ENCODE assay signal across 7 cellular contexts in the genomic region with DNA sequence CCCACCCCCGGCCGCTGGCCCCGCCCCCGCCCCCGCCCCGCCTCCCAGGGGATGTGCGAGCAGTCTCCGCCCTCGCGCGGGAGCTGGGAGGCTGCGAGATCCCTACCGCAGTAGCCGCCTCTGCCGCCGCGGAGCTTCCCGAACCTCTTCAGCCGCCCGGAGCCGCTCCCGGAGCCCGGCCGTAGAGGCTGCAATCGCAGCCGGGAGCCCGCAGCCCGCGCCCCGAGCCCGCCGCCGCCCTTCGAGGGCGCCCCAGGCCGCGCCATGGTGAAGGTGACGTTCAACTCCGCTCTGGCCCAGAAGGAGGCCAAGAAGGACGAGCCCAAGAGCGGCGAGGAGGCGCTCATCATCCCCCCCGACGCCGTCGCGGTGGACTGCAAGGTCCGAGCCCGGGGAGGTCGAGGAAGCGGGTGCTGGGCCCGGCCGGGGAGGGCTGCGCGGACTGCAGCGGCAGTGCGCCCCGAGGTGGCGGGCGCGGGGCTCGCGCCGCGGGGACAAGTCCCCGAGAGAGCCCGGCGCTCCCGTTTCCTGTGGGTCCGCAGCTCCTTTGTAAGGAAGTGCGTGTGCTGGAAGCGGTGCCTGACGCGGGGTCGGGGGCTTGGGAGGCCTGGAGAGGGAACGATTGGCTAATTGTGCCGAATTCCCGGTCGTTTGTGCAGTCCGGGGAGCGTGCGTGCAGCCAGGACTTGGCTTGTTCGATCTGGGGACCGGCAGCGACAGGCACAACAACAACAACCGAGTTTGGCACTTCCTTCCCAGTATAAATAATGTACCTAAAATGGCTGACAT. TPM values are rescaled to one million over a fixed set of nuclear protein-coding genes. Genes with fewer than 3 reads are reported as not detected.
DNase-seq lines count a peak whose midpoint lies in the region; ATAC-seq, FAIRE-seq and TF ChIP-seq lines count a peak whose summit lies in the region.

A gene (plus strand): TSS at position 110 of the 789 bp plus-strand sequence. CDS start 155 bp downstream, at position 265.

- in situ Hi-C loops in GM13976 (cut with MboI; ENCODE audit: low sequenced_read_pairs, unreplicated experiment): no loop called here

- TF ChIP-seq CTCF in GM13976 (IDR thresholded peaks at IDR 0.05; ENCODE audit: borderline replicate concordance, control extremely low read depth, extremely low read depth, insufficient read depth, missing control alignments): peak; percentile 54
- TF ChIP-seq CTCF in VCaP (conservative IDR thresholded peaks at IDR 0.05): peak; percentile 61
- peak; percentile 59 for TF ChIP-seq CTCF in bronchial epithelial cell (IDR thresholded peaks at IDR 0.05; ENCODE audit: insufficient read depth, low read length, severe bottlenecking)
- TF ChIP-seq CTCF in spleen (IDR thresholded peaks at IDR 0.05 in 8 of 11, conservative IDR thresholded peaks at IDR 0.05 in 3 of 11): peak in 10 of 11 experiments; percentile 9 to 70 (median 52)

- H3K4me3 ChIP-seq in bronchial epithelial cell (ENCODE audit: low read depth, low read length): peak within 1 kb of the TSS; percentile 79
- peak within 1 kb of the TSS; percentile 63 to 96 (median 82) for H3K4me3 ChIP-seq in spleen

- H3K36me3 ChIP-seq in bronchial epithelial cell (ENCODE audit: control insufficient read depth, insufficient read depth, low read length) (peaks cover 1% of the 10 kb centered on the region), spleen (peaks cover 0 to 10% (median 0%) of the 10 kb centered on the region in 6 donors)

- no peak for FAIRE-seq in bronchial epithelial cell (lab: Jason Lieb, UNC)

- peaks cover 24 to 61% (median 51%) of the 10 kb centered on the region in 6 donors for H3K4me1 ChIP-seq in spleen

- 0% methylated on average over 38 to 87 of the region's 87 CpGs for WGBS in spleen, 5 donors

- intact Hi-C loops in spleen (cut with DNase I; ENCODE audit: low total_unique reads): no loop called here

- H3K27me3 ChIP-seq in bronchial epithelial cell (ENCODE audit: control insufficient read depth, insufficient read depth, low read length) (no peaks in the 10 kb centered on the region), spleen (replicated peaks in 1 of 7) (no peaks in the 10 kb centered on the region)

- no peaks in the 10 kb centered on the region for H3K9me3 ChIP-seq in spleen

- DNase-seq in GM13976 (ENCODE audit: low spot score) (peak; percentile 75), NCI-H146 (lab: John Stamatoyannopoulos, UW) (peak; percentile 88), bronchial epithelial cell (ENCODE audit: low read depth) (peak; percentile 42), inferior parietal cortex (ENCODE audit: extremely low spot score) (peak; percentile 52), spleen (peak; percentile 95)

- H3K27ac ChIP-seq in VCaP (peak within 1 kb of the TSS; percentile 99), spleen (peak within 1 kb of the TSS; percentile 99 to 100 (median 100))

- peak; percentile 54 for ATAC-seq in HG02610 (IDR thresholded peaks at IDR 0.05; ENCODE audit: unreplicated experiment)

- peak in 2 of 3 donors; percentile 33 to 85 for TF ChIP-seq POLR2A in spleen (IDR thresholded peaks at IDR 0.05)

RNA-seq across cellular contexts. Expression of the gene that starts here (rescaled TPM):
- total RNA-seq in bronchial epithelial cell: 57.4 and 132 TPM in 2 replicates
- 100 to 1,000 TPM; 603 to 890 (median 793) TPM for total RNA-seq in spleen
- polyA plus RNA-seq in spleen: 100 to 1,000 TPM; 244 to 311 (median 249) TPM

Comparison
In these comparisons a context has a peak if more than half of its experiments do, and no peak if none do; other contexts are left out.
1. Peak in every context shown above with its lines: DNase-seq, ATAC-seq, H3K4me3 ChIP-seq and H3K27ac ChIP-seq.
2. DNase-seq: peak in every context shown above with its lines; median percentile 95 in spleen; 88 in NCI-H146; 75 in GM13976; 52 in inferior parietal cortex; 42 in bronchial epithelial cell.